8 cellular contexts compared by ENCODE assay signal in genomic region chr21:33265664-33266049, GRCh38. TPM values are rescaled to one million over a fixed set of nuclear protein-coding genes. Genes with fewer than 3 reads are reported as not detected.
DNase-seq lines count a peak whose midpoint lies in the region; ATAC-seq and TF ChIP-seq lines count a peak whose summit lies in the region.

No MANE protein-coding gene starts in this region.

- H3K27ac Mint-ChIP-seq in activated T-cell treated with anti-CD3 and anti-CD28 coated beads, Interleukin-2, amount 50 U/mL, for 72 hours: peak overlapping the region; percentile 86

- no peak for TF ChIP-seq POLR2A in suprapubic skin (IDR thresholded peaks at IDR 0.05)

- WGBS in suprapubic skin: 31% methylated on average over 12 of the region's 12 CpGs

- TF ChIP-seq CTCF in RWPE1 (conservative IDR thresholded peaks at IDR 0.05; ENCODE audit: low read depth) (no peak), choroid plexus epithelial cell (conservative IDR thresholded peaks at IDR 0.05; ENCODE audit: low read depth, low read length) (no peak), suprapubic skin (IDR thresholded peaks at IDR 0.05) (peak in 1 of 2 donors; percentile 9)

- H3K4me3 Mint-ChIP-seq in activated T-cell treated with anti-CD3 and anti-CD28 coated beads, Interleukin-2, amount 50 U/mL, for 72 hours: peak overlapping the region; percentile 89 to 92

- peaks cover 8 to 31% of the 10 kb centered on the region in 2 donors for H3K36me3 Mint-ChIP-seq in activated T-cell treated with anti-CD3 and anti-CD28 coated beads, Interleukin-2, amount 50 U/mL, for 72 hours (ENCODE audit: insufficient read depth in 2 of 2)

- POLR2A ChIA-PET in RWPE1 (lab: Yijun Ruan, JAX; ENCODE audit: low non-redundant PET): interaction anchor here (0.6 kb wide), 1 partner anchor 275 kb away, joined by 3 read pairs; no protein-coding TSS in a partner anchor

- peak in 1 of 2 donors; percentile 23 for DNase-seq in activated T-cell treated with anti-CD3 and anti-CD28 coated beads, Interleukin-2, amount 50 U/mL, for 72 hours
- DNase-seq in activated T-cell treated with anti-CD3 and anti-CD28 coated beads, Interleukin-2, amount 50 U/mL, for 48 hours: no peak
- DNase-seq in RWPE1 (ENCODE audit: low spot score) (no peak), choroid plexus epithelial cell (ENCODE audit: low read depth) (peak; percentile 33), left lobe of liver (ENCODE audit: low spot score) (no peak), suprapubic skin (ENCODE audit: low spot score in 2 of 2) (no peak), NCI-H446 treated with DMSO at 0.1 percent for 48 hours (lab: John Stamatoyannopoulos, UW) (no peak)

- H3K27me3 Mint-ChIP-seq in activated T-cell treated with anti-CD3 and anti-CD28 coated beads, Interleukin-2, amount 50 U/mL, for 72 hours (ENCODE audit: low read depth): no peaks in the 10 kb centered on the region

- H3K4me1 ChIP-seq in suprapubic skin: peaks cover 28% of the 10 kb centered on the region

- H3K9me3 Mint-ChIP-seq in activated T-cell treated with anti-CD3 and anti-CD28 coated beads, Interleukin-2, amount 50 U/mL, for 72 hours: no peaks in the 10 kb centered on the region

- peaks cover 14% of the 10 kb centered on the region for H3K36me3 ChIP-seq in suprapubic skin

- ATAC-seq in activated T-cell treated with anti-CD3 and anti-CD28 coated beads, Interleukin-2, amount 50 U/mL, for 72 hours (replicated peaks in 1 of 2): peak in 1 of 2 donors; percentile 15
- ATAC-seq in HG02973 (IDR thresholded peaks at IDR 0.05; ENCODE audit: unreplicated experiment) (peak; percentile 36), left lobe of liver (peak; percentile 34)

- H3K27me3 ChIP-seq in suprapubic skin: no peaks in the 10 kb centered on the region

- CTCF ChIA-PET in RWPE1 (lab: Yijun Ruan, JAX): no interaction called here

- H3K9me3 ChIP-seq in suprapubic skin: no peaks in the 10 kb centered on the region

- peak overlapping the region; percentile 87 for H3K4me3 ChIP-seq in choroid plexus epithelial cell (ENCODE audit: low read depth, low read length)
- H3K4me3 ChIP-seq in suprapubic skin: peak overlapping the region; percentile 66

- H3K4me1 Mint-ChIP-seq in activated T-cell treated with anti-CD3 and anti-CD28 coated beads, Interleukin-2, amount 50 U/mL, for 72 hours (ENCODE audit: low read depth): peaks cover 55% of the 10 kb centered on the region

- H3K27ac ChIP-seq in RWPE1 (peak overlapping the region; percentile 76), suprapubic skin (peak overlapping the region; percentile 84)

- no peak for TF ChIP-seq EP300 in suprapubic skin (IDR thresholded peaks at IDR 0.05)

RNA-seq across cellular contexts. Expression of gene IL10RB, which starts 0.5 kb away (rescaled TPM):
- 10 to 100 TPM; 36.4 to 44.0 TPM for total RNA-seq in activated T-cell treated with anti-CD3 and anti-CD28 coated beads, Interleukin-2, amount 50 U/mL, for 72 hours
- 12.3 TPM for total RNA-seq in left lobe of liver
- 10 to 100 TPM; 20.7 to 28.1 (median 23.4) TPM for total RNA-seq in suprapubic skin

RNA-seq across cellular contexts. Expression of gene IFNAR2, which starts 35.9 kb away (rescaled TPM):
- 10 to 100 TPM; 30.5 to 30.7 TPM for total RNA-seq in activated T-cell treated with anti-CD3 and anti-CD28 coated beads, Interleukin-2, amount 50 U/mL, for 72 hours
- total RNA-seq in left lobe of liver: 13.4 TPM
- total RNA-seq in suprapubic skin: 1 to 10 TPM; 3.3 to 6.5 (median 3.8) TPM

RNA-seq across cellular contexts. Expression of gene IFNAR1, which starts 59.1 kb away (rescaled TPM):
- total RNA-seq in activated T-cell treated with anti-CD3 and anti-CD28 coated beads, Interleukin-2, amount 50 U/mL, for 72 hours: 10 to 100 TPM; 28.2 to 29.1 TPM
- total RNA-seq in left lobe of liver: 47.6 TPM
- 10 to 100 TPM; 15.9 to 37.3 (median 22.6) TPM for total RNA-seq in suprapubic skin
